Comparison of ENCODE assay signal across 8 cellular contexts in genomic region chr22:30607300-30607930, GRCh38. TPM values are rescaled to one million over a fixed set of nuclear protein-coding genes. Genes with fewer than 3 reads are reported as not detected.
DNase-seq lines count a peak whose midpoint lies in the region; FAIRE-seq and TF ChIP-seq lines count a peak whose summit lies in the region.

No MANE protein-coding gene starts in this region.

- H3K4me1 Mint-ChIP-seq in HFFc6 (ENCODE audit: low read depth) = peaks cover 55% of the 10 kb centered on the region
- peaks cover 61% of the 10 kb centered on the region for H3K4me1 Mint-ChIP-seq in activated T-helper 1 cell treated with anti-CD3 and anti-CD28 coated beads, Interleukin-12 subunit alpha, Interleukin-12 subunit beta, Interleukin-2, Interleukin-4 antibody, amounts not matched to agents 30 ng/mL and 10 ng/mL and 1 ng/mL, durations not matched to agents 14 hours and 24 hours and 36 hours (ENCODE audit: low read depth)

- no peak overlapping the region for H3K27ac ChIP-seq in smooth muscle cell (ENCODE audit: low read depth)

- no peaks in the 10 kb centered on the region for H3K4me1 ChIP-seq in iPS-15b (ENCODE audit: control insufficient read depth, insufficient read depth, low read length)
- H3K4me1 ChIP-seq in smooth muscle cell (ENCODE audit: low read depth) = peaks cover 26% of the 10 kb centered on the region

- H3K27ac Mint-ChIP-seq in HFFc6 = peak overlapping the region; percentile 88
- peak overlapping the region; percentile 47 for H3K27ac Mint-ChIP-seq in activated T-helper 1 cell treated with anti-CD3 and anti-CD28 coated beads, Interleukin-12 subunit alpha, Interleukin-12 subunit beta, Interleukin-2, Interleukin-4 antibody, amounts not matched to agents 30 ng/mL and 10 ng/mL and 1 ng/mL, durations not matched to agents 14 hours and 24 hours and 36 hours

- TF ChIP-seq CTCF in HFFc6 (IDR thresholded peaks at IDR 0.05) (no peak), smooth muscle cell (IDR thresholded peaks at IDR 0.05; ENCODE audit: borderline replicate concordance, insufficient read depth, poor library complexity, severe bottlenecking) (no peak), D721Med (IDR thresholded peaks at IDR 0.05; ENCODE audit: insufficient read depth, missing control alignments) (no peak)

- no peaks in the 10 kb centered on the region for H3K36me3 Mint-ChIP-seq in HFFc6 (ENCODE audit: low read depth)
- peaks cover 1% of the 10 kb centered on the region for H3K36me3 Mint-ChIP-seq in activated T-helper 1 cell treated with anti-CD3 and anti-CD28 coated beads, Interleukin-12 subunit alpha, Interleukin-12 subunit beta, Interleukin-2, Interleukin-4 antibody, amounts not matched to agents 30 ng/mL and 10 ng/mL and 1 ng/mL, durations not matched to agents 14 hours and 24 hours and 36 hours (ENCODE audit: low read depth)

- H3K9me3 Mint-ChIP-seq in HFFc6 = no peaks in the 10 kb centered on the region
- H3K9me3 Mint-ChIP-seq in activated T-helper 1 cell treated with anti-CD3 and anti-CD28 coated beads, Interleukin-12 subunit alpha, Interleukin-12 subunit beta, Interleukin-2, Interleukin-4 antibody, amounts not matched to agents 30 ng/mL and 10 ng/mL and 1 ng/mL, durations not matched to agents 14 hours and 24 hours and 36 hours = no peaks in the 10 kb centered on the region

- H2AFZ ChIP-seq in smooth muscle cell (ENCODE audit: low read depth) = peak overlapping the region; percentile 81

- H3K9me3 ChIP-seq in iPS-15b (ENCODE audit: control insufficient read depth, insufficient read depth, low read length) (no peaks in the 10 kb centered on the region), smooth muscle cell (replicated peaks; ENCODE audit: low read depth) (no peaks in the 10 kb centered on the region)

- FAIRE-seq in D721Med (lab: Jason Lieb, UNC) = no peak

- DNase-seq in HFFc6 (no peak), smooth muscle cell (lab: John Stamatoyannopoulos, UW; ENCODE audit: unreplicated experiment) (no peak), NCI-H1436 (lab: John Stamatoyannopoulos, UW) (no peak), SIG-M5 treated with dmso at 0.1 percent for 504 hours (lab: John Stamatoyannopoulos, UW; ENCODE audit: unreplicated experiment) (no peak), D721Med (ENCODE audit: insufficient read length, low spot score) (no peak), nucleus accumbens (lab: John Stamatoyannopoulos, UW) (no peak)
- DNase-seq in activated T-helper 1 cell treated with anti-CD3 and anti-CD28 coated beads, Interleukin-12 subunit alpha, Interleukin-12 subunit beta, Interleukin-2, Interleukin-4 antibody, amounts not matched to agents 30 ng/mL and 10 ng/mL and 1 ng/mL, durations not matched to agents 14 hours and 24 hours and 36 hours (ENCODE audit: low spot score) = no peak

- intact Hi-C loops in activated T-helper 1 cell treated with anti-CD3 and anti-CD28 coated beads, Interleukin-12 subunit alpha, Interleukin-12 subunit beta, Interleukin-2, Interleukin-4 antibody, amounts not matched to agents 30 ng/mL and 10 ng/mL and 1 ng/mL, durations not matched to agents 14 hours and 24 hours and 36 hours (cut with micrococcal nuclease) = no loop called here

- H3K36me3 ChIP-seq in iPS-15b (ENCODE audit: control insufficient read depth, insufficient read depth, low read length) (peaks cover 8% of the 10 kb centered on the region), smooth muscle cell (ENCODE audit: low read depth) (no peaks in the 10 kb centered on the region)

- H4K20me1 ChIP-seq in smooth muscle cell (ENCODE audit: low read depth) = no peaks in the 10 kb centered on the region

- peak overlapping the region; percentile 95 for H3K4me2 ChIP-seq in smooth muscle cell

- peak overlapping the region; percentile 88 for H3K4me3 Mint-ChIP-seq in HFFc6
- peak overlapping the region; percentile 82 for H3K4me3 Mint-ChIP-seq in activated T-helper 1 cell treated with anti-CD3 and anti-CD28 coated beads, Interleukin-12 subunit alpha, Interleukin-12 subunit beta, Interleukin-2, Interleukin-4 antibody, amounts not matched to agents 30 ng/mL and 10 ng/mL and 1 ng/mL, durations not matched to agents 14 hours and 24 hours and 36 hours

- H3K9ac ChIP-seq in iPS-15b (ENCODE audit: low read depth, low read length) (no peak overlapping the region), smooth muscle cell (ENCODE audit: low read depth) (no peak overlapping the region)

- H3K4me3 ChIP-seq in iPS-15b (ENCODE audit: low read depth, low read length) (peak overlapping the region; percentile 64), smooth muscle cell (peak overlapping the region; percentile 60)

- no peaks in the 10 kb centered on the region for H3F3A ChIP-seq in smooth muscle cell (ENCODE audit: low read depth)

- no peaks in the 10 kb centered on the region; the same call in 1 of the 2 replicates for H3K27me3 Mint-ChIP-seq in HFFc6 (ENCODE audit: insufficient read depth)
- H3K27me3 Mint-ChIP-seq in activated T-helper 1 cell treated with anti-CD3 and anti-CD28 coated beads, Interleukin-12 subunit alpha, Interleukin-12 subunit beta, Interleukin-2, Interleukin-4 antibody, amounts not matched to agents 30 ng/mL and 10 ng/mL and 1 ng/mL, durations not matched to agents 14 hours and 24 hours and 36 hours (ENCODE audit: insufficient read depth) = no peaks in the 10 kb centered on the region

- no peaks in the 10 kb centered on the region for H3K27me3 ChIP-seq in iPS-15b (ENCODE audit: control insufficient read depth, insufficient read depth, low read length)
- no peaks in the 10 kb centered on the region for H3K27me3 ChIP-seq in smooth muscle cell (ENCODE audit: low read depth)

- no peaks in the 10 kb centered on the region for H3K79me2 ChIP-seq in smooth muscle cell (ENCODE audit: low read depth)

- WGBS in smooth muscle cell (ENCODE audit: low lambda C conversion rate) = 82% methylated on average over 7 of the region's 7 CpGs

RNA-seq across cellular contexts. Expression of gene TCN2, which starts 0.4 kb away (rescaled TPM):
- 1 to 10 TPM; 2.3 to 3.2 (median 2.9) TPM for total RNA-seq in HFFc6 (2021; fragmentation: NEBNext Ultra II Directional; extraction: Animal tissue kit (Norgen Biotek cat#: 25700))
- total RNA-seq in activated T-helper 1 cell treated with anti-CD3 and anti-CD28 coated beads, Interleukin-12 subunit alpha, Interleukin-12 subunit beta, Interleukin-2, Interleukin-4 antibody, amounts not matched to agents 30 ng/mL and 10 ng/mL and 1 ng/mL, durations not matched to agents 14 hours and 24 hours and 36 hours = 0.23 and 0.34 TPM in 2 replicates
- total RNA-seq in smooth muscle cell = 3.4 and 5.2 TPM in 2 replicates
- polyA plus RNA-seq in smooth muscle cell = 3.1 and 3.3 TPM in 2 replicates

RNA-seq across cellular contexts. Expression of gene PES1, which starts 15.7 kb away (rescaled TPM):
- 100 to 1,000 TPM in 1 of 6 experiments, 10 to 100 TPM in 5; 81.8 to 110 (median 86.9) TPM for total RNA-seq in HFFc6 (2021; fragmentation: NEBNext Ultra II Directional; extraction: Animal tissue kit (Norgen Biotek cat#: 25700))
- total RNA-seq in activated T-helper 1 cell treated with anti-CD3 and anti-CD28 coated beads, Interleukin-12 subunit alpha, Interleukin-12 subunit beta, Interleukin-2, Interleukin-4 antibody, amounts not matched to agents 30 ng/mL and 10 ng/mL and 1 ng/mL, durations not matched to agents 14 hours and 24 hours and 36 hours = 168 and 169 TPM in 2 replicates
- 27.4 and 35.6 TPM in 2 replicates for total RNA-seq in smooth muscle cell
- 52.7 and 59.4 TPM in 2 replicates for polyA plus RNA-seq in smooth muscle cell

RNA-seq across cellular contexts. Expression of gene SLC35E4, which starts 28.2 kb away (rescaled TPM):
- 1 to 10 TPM; 4.9 to 7.4 (median 5.5) TPM for total RNA-seq in HFFc6 (2021; fragmentation: NEBNext Ultra II Directional; extraction: Animal tissue kit (Norgen Biotek cat#: 25700))
- total RNA-seq in activated T-helper 1 cell treated with anti-CD3 and anti-CD28 coated beads, Interleukin-12 subunit alpha, Interleukin-12 subunit beta, Interleukin-2, Interleukin-4 antibody, amounts not matched to agents 30 ng/mL and 10 ng/mL and 1 ng/mL, durations not matched to agents 14 hours and 24 hours and 36 hours = 8.2 and 8.3 TPM in 2 replicates
- total RNA-seq in smooth muscle cell = 3.6 and 5.0 TPM in 2 replicates
- 4.1 and 7.2 TPM in 2 replicates for polyA plus RNA-seq in smooth muscle cell

RNA-seq across cellular contexts. Expression of gene GAL3ST1, which starts 33.0 kb away (rescaled TPM):
- not detected for total RNA-seq in HFFc6 (2021; fragmentation: NEBNext Ultra II Directional; extraction: Animal tissue kit (Norgen Biotek cat#: 25700))
- total RNA-seq in activated T-helper 1 cell treated with anti-CD3 and anti-CD28 coated beads, Interleukin-12 subunit alpha, Interleukin-12 subunit beta, Interleukin-2, Interleukin-4 antibody, amounts not matched to agents 30 ng/mL and 10 ng/mL and 1 ng/mL, durations not matched to agents 14 hours and 24 hours and 36 hours = not detected in 2 replicates
- total RNA-seq in smooth muscle cell = not detected in 2 replicates
- polyA plus RNA-seq in smooth muscle cell = 0.35 and 0.78 TPM in 2 replicates
